8 cellular contexts compared by ENCODE assay signal in the genomic region with DNA sequence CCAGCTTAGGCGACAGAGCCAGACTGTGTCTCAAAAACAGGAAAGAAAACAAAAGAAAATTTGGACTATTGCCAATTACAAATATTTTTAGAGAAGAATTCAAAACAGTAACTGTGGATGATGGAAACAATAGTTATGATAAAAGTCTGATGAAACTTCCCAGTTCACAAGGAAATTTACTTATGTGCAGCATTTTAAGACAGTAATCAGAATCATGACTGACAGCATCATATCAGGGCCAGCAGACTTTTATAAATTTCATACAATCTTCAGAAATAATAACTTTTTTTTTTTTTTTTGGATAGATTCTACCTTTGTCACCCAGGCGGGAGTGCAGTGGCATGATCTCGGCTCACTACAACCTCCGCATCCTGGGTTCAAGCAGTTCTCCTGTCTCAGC. TPM values are rescaled to one million over a fixed set of nuclear protein-coding genes. Genes with fewer than 3 reads are reported as not detected.
DNase-seq lines count a peak whose midpoint lies in the region; ATAC-seq and TF ChIP-seq lines count a peak whose summit lies in the region.
"Not testable (repeated sequence)": the region's sequence is repeated elsewhere in the genome, so short reads cannot be mapped to it uniquely, and the experiment has no call there.

Gene NPIPB5, plus strand, starts transcription at position 301 of the 400 bp plus-strand sequence. CDS start 2,911 bp downstream, outside the sequence.

- not testable (repeated sequence) for H3K27ac Mint-ChIP-seq in IgD-negative memory B cell; activated CD4-positive, alpha-beta memory T cell treated with anti-CD3 and anti-CD28 coated beads, Interleukin-2, amount 10 ng/mL, durations not matched to agents 7 days and 5 days; neural progenitor cell

- H3K4me1 ChIP-seq in breast epithelium, foreskin keratinocyte, left lung, neural progenitor cell, suprapubic skin: not testable (repeated sequence)

- H3K27me3 Mint-ChIP-seq in IgD-negative memory B cell; activated CD4-positive, alpha-beta memory T cell treated with anti-CD3 and anti-CD28 coated beads, Interleukin-2, amount 10 ng/mL, durations not matched to agents 7 days and 5 days; neural progenitor cell (ENCODE audit: insufficient read depth, low read depth): not testable (repeated sequence)

- H3K4me1 Mint-ChIP-seq in IgD-negative memory B cell; activated CD4-positive, alpha-beta memory T cell treated with anti-CD3 and anti-CD28 coated beads, Interleukin-2, amount 10 ng/mL, durations not matched to agents 7 days and 5 days; neural progenitor cell: not testable (repeated sequence)

- not testable (repeated sequence) for H3K9me3 ChIP-seq in breast epithelium; left lung; neural progenitor cell (ENCODE audit: low read depth); suprapubic skin

- H2AFZ ChIP-seq in neural progenitor cell (replicated peaks) = not testable (repeated sequence)

- TF ChIP-seq EP300 in suprapubic skin (IDR thresholded peaks at IDR 0.05) = not testable (repeated sequence)

- H3K4me3 ChIP-seq in breast epithelium, left lung, neural progenitor cell, suprapubic skin: not testable (repeated sequence)

- TF ChIP-seq CTCF in breast epithelium (IDR thresholded peaks at IDR 0.05); foreskin keratinocyte (conservative IDR thresholded peaks at IDR 0.05); left lung (IDR thresholded peaks at IDR 0.05); neural progenitor cell (IDR thresholded peaks at IDR 0.05); suprapubic skin (IDR thresholded peaks at IDR 0.05): not testable (repeated sequence)

- not testable (repeated sequence) for H3K79me2 ChIP-seq in neural progenitor cell (ENCODE audit: low read depth)

- not testable (repeated sequence) for H3K27ac ChIP-seq in breast epithelium, foreskin keratinocyte, left lung, neural progenitor cell, suprapubic skin

- CTCF ChIA-PET in activated CD4-positive, alpha-beta memory T cell treated with anti-CD3 and anti-CD28 coated beads, Interleukin-2, amount 10 ng/mL, durations not matched to agents 7 days and 5 days (lab: Charles Lee) = not testable (repeated sequence)

- H3K36me3 Mint-ChIP-seq in IgD-negative memory B cell; activated CD4-positive, alpha-beta memory T cell treated with anti-CD3 and anti-CD28 coated beads, Interleukin-2, amount 10 ng/mL, durations not matched to agents 7 days and 5 days (ENCODE audit: low read depth); neural progenitor cell: not testable (repeated sequence)

- DNase-seq in A172 (ENCODE audit: low spot score); activated CD4-positive, alpha-beta memory T cell treated with anti-CD3 and anti-CD28 coated beads, Interleukin-2, amount 10 ng/mL, durations not matched to agents 7 days and 5 days; breast epithelium (ENCODE audit: low spot score in 2 of 2); foreskin keratinocyte; left lung; neural progenitor cell (ENCODE audit: low spot score); suprapubic skin (ENCODE audit: low spot score in 2 of 2): not testable (repeated sequence)

- ATAC-seq in foreskin keratinocyte, left lung: not testable (repeated sequence)

- not testable (repeated sequence) for H3K4me3 Mint-ChIP-seq in IgD-negative memory B cell; activated CD4-positive, alpha-beta memory T cell treated with anti-CD3 and anti-CD28 coated beads, Interleukin-2, amount 10 ng/mL, durations not matched to agents 7 days and 5 days; neural progenitor cell

- not testable (repeated sequence) for H3K9me3 Mint-ChIP-seq in IgD-negative memory B cell; activated CD4-positive, alpha-beta memory T cell treated with anti-CD3 and anti-CD28 coated beads, Interleukin-2, amount 10 ng/mL, durations not matched to agents 7 days and 5 days; neural progenitor cell

- intact Hi-C loops in breast epithelium (cut with DNase I; ENCODE audit: low total_unique reads); left lung (cut with DNase I): not testable (repeated sequence)

- H3K4me2 ChIP-seq in neural progenitor cell = not testable (repeated sequence)

- not testable (repeated sequence) for H3K9ac ChIP-seq in neural progenitor cell

- not testable (repeated sequence) for TF ChIP-seq POLR2A in breast epithelium (IDR thresholded peaks at IDR 0.05); suprapubic skin (IDR thresholded peaks at IDR 0.05)

- H3K36me3 ChIP-seq in breast epithelium, left lung, neural progenitor cell, suprapubic skin: not testable (repeated sequence)

- POLR2A ChIA-PET in activated CD4-positive, alpha-beta memory T cell treated with anti-CD3 and anti-CD28 coated beads, Interleukin-2, amount 10 ng/mL, durations not matched to agents 7 days and 5 days (lab: Charles Lee) = not testable (repeated sequence)

- WGBS in suprapubic skin = no CpG with 5 or more reads among the region's 4 CpGs

- H3F3A ChIP-seq in neural progenitor cell (ENCODE audit: low read depth) = not testable (repeated sequence)

- H3K27me3 ChIP-seq in breast epithelium, foreskin keratinocyte, left lung, neural progenitor cell, suprapubic skin: not testable (repeated sequence)

- H4K20me1 ChIP-seq in neural progenitor cell (ENCODE audit: low read depth) = not testable (repeated sequence)

RNA-seq across cellular contexts. Expression of gene NPIPB5, which starts in this region (rescaled TPM):
- total RNA-seq in A172 (2014; rRNA removed; shearing (Covaris generic)) = 14.3 and 23.5 TPM in 2 replicates
- polyA plus RNA-seq in IgD-negative memory B cell = 20.7 TPM
- total RNA-seq in activated CD4-positive, alpha-beta memory T cell treated with anti-CD3 and anti-CD28 coated beads, Interleukin-2, amount 10 ng/mL, durations not matched to agents 7 days and 5 days = 100 to 1,000 TPM; 150 to 163 TPM
- 100 to 1,000 TPM; 185 to 354 (median 312) TPM for total RNA-seq in breast epithelium
- total RNA-seq in foreskin keratinocyte = 42.6 and 49.4 TPM in 2 replicates
- 12.9 and 13.5 TPM in 2 replicates for polyA plus RNA-seq in foreskin keratinocyte
- total RNA-seq in left lung = 100 to 1,000 TPM; 115 to 263 TPM
- 94.9 and 96.1 TPM in 2 replicates for total RNA-seq in neural progenitor cell (ENCODE audit: low replicate concordance)
- 100 to 1,000 TPM; 116 to 960 (median 329) TPM for total RNA-seq in suprapubic skin
